Comparison of ENCODE assay signal across 21 cellular contexts in genomic region chr19:4334929-4335833, GRCh38. TPM values are rescaled to one million over a fixed set of nuclear protein-coding genes. Genes with fewer than 3 reads are reported as not detected.
"Had no signal": no experiment of that assay in that cellular context is flagged by ENCODE, and none has a peak within 500 bp of the region (broad histone marks: within the 10 kb centered on the region; RNA-seq: fewer than 3 reads in every experiment).

No MANE protein-coding gene starts in this region.

- H3K27ac Mint-ChIP-seq: activated CD8-positive, alpha-beta T cell treated with anti-CD3 and anti-CD28 coated beads, Interleukin-2, amount 10 ng/mL, durations not matched to agents 7 days and 5 days; activated naive CD4-positive, alpha-beta T cell treated with anti-CD3 and anti-CD28 coated beads for 36 hours; T-helper 17 cell; WTC11 had no signal

- H3K9me3 Mint-ChIP-seq: activated naive CD4-positive, alpha-beta T cell treated with anti-CD3 and anti-CD28 coated beads for 36 hours; central memory CD8-positive, alpha-beta T cell had no signal

- H3K4me3 ChIP-seq: body of pancreas, gastroesophageal sphincter, tibial nerve had no signal

- ATAC-seq: activated CD8-positive, alpha-beta T cell treated with anti-CD3 and anti-CD28 coated beads, Interleukin-2, amount 10 ng/mL, durations not matched to agents 7 days and 5 days; body of pancreas; gastroesophageal sphincter; left ventricle myocardium superior; T-helper 17 cell; WTC11 had no signal

- H3K27me3 Mint-ChIP-seq: central memory CD8-positive, alpha-beta T cell; T-helper 17 cell had no signal

- H3K27ac ChIP-seq: body of pancreas, epithelial cell of prostate, gastroesophageal sphincter, parathyroid adenoma, tibial nerve had no signal

- H3K4me3 Mint-ChIP-seq: activated CD8-positive, alpha-beta T cell treated with anti-CD3 and anti-CD28 coated beads, Interleukin-2, amount 10 ng/mL, durations not matched to agents 7 days and 5 days; activated naive CD4-positive, alpha-beta T cell treated with anti-CD3 and anti-CD28 coated beads for 36 hours; central memory CD8-positive, alpha-beta T cell; T-helper 17 cell; WTC11 had no signal

- H3K27me3 ChIP-seq: body of pancreas, gastroesophageal sphincter, tibial nerve had no signal

- H3K36me3 ChIP-seq: gastroesophageal sphincter, tibial nerve had no signal

- DNase-seq: activated CD4-positive, alpha-beta T cell treated with anti-CD3 and anti-CD28 coated beads for 48 hours; activated CD8-positive, alpha-beta memory T cell treated with anti-CD3 and anti-CD28 coated beads, Interleukin-2, amount 50 U/mL, for 48 hours; activated CD8-positive, alpha-beta T cell treated with anti-CD3 and anti-CD28 coated beads, Interleukin-2, amount 10 ng/mL, durations not matched to agents 7 days and 5 days; activated naive CD4-positive, alpha-beta T cell treated with anti-CD3 and anti-CD28 coated beads for 36 hours; amniotic stem cell; body of pancreas; effector memory CD4-positive, alpha-beta T cell; kidney; left ventricle myocardium superior; mesendoderm; retina; stimulated activated CD4-positive, alpha-beta T cell treated with anti-CD3 and anti-CD28 coated beads, Interleukin-15, amount 100 ng/mL, for 24 hours; stimulated activated CD4-positive, alpha-beta T cell treated with anti-CD3 and anti-CD28 coated beads, Interleukin-4, amount 100 ng/mL, for 4 hours; T-helper 17 cell had no signal

- H2AFZ ChIP-seq: parathyroid adenoma had no signal

- H3K9ac ChIP-seq: parathyroid adenoma had no signal

- H3K79me2 ChIP-seq: parathyroid adenoma had no signal

- FAIRE-seq: kidney had no signal

- H3K9me3 ChIP-seq: body of pancreas, gastroesophageal sphincter, tibial nerve had no signal

RNA-seq across cellular contexts. Expression of gene FSD1, which starts 30.8 kb away (rescaled TPM):
- total RNA-seq: body of pancreas, left ventricle myocardium superior, skeletal muscle tissue had no signal

RNA-seq across cellular contexts. Expression of gene TMIGD2, which starts 33.0 kb away (rescaled TPM):
- total RNA-seq: body of pancreas, left ventricle myocardium superior had no signal

RNA-seq across cellular contexts. Expression of gene SHD, which starts 56.1 kb away (rescaled TPM):
- total RNA-seq: activated CD8-positive, alpha-beta T cell treated with anti-CD3 and anti-CD28 coated beads, Interleukin-2, amount 10 ng/mL, durations not matched to agents 7 days and 5 days; activated naive CD4-positive, alpha-beta T cell treated with anti-CD3 and anti-CD28 coated beads for 36 hours; body of pancreas; gastroesophageal sphincter; kidney; left ventricle myocardium superior; T-helper 17 cell; tibial nerve had no signal
